ENCODE assay signal across 1 cellular context in genomic region chr11:119205080-119205479, GRCh38.
TF ChIP-seq lines count a peak whose summit lies in the region.

No MANE protein-coding gene starts in this region.

TF ChIP-seq in K562, 482 proteins besides CTCF, POLR2A, EP300 and RAD21:
- TF ChIP-seq SPI1 (IDR thresholded peaks at IDR 0.05; ENCODE audit: borderline replicate concordance, low read depth, low read length), result peak; percentile 81; the same call in 1 of the 2 replicates
- TF ChIP-seq ZNF280B (CRISPR knock-in tag; IDR thresholded peaks at IDR 0.05), result no peak
